Comparison of ENCODE assay signal across 21 cellular contexts in genomic region chr1:16007671-16008341, GRCh38. TPM values are rescaled to one million over a fixed set of nuclear protein-coding genes. Genes with fewer than 3 reads are reported as not detected.
DNase-seq lines count a peak whose midpoint lies in the region; ATAC-seq, FAIRE-seq and TF ChIP-seq lines count a peak whose summit lies in the region.
"Had no signal": no experiment of that assay in that cellular context is flagged by ENCODE, and none has a peak within 500 bp of the region (broad histone marks: within the 10 kb centered on the region; RNA-seq: fewer than 3 reads in every experiment).

No MANE protein-coding gene starts in this region.

- CTCF ChIA-PET in HepG2 (lab: Yijun Ruan, JAX; ENCODE audit: low intra/inter-chr PET ratio, low total read pairs): interaction anchor here (2.7 kb wide), 1 partner anchor 48 kb away, joined by 35 read pairs; no protein-coding TSS in a partner anchor

- H3K79me1 ChIP-seq in mesendoderm (ENCODE audit: low read length): no peaks in the 10 kb centered on the region

- H3K79me2 ChIP-seq in HepG2 (ENCODE audit: insufficient read depth, low read length): peaks cover 10% of the 10 kb centered on the region
- no peaks in the 10 kb centered on the region for H3K79me2 ChIP-seq in osteoblast (ENCODE audit: insufficient read depth, low read length)
- no peaks in the 10 kb centered on the region for H3K79me2 ChIP-seq in mesendoderm (ENCODE audit: control insufficient read depth, insufficient read depth, low read length)

- H3K4me2 ChIP-seq in HepG2 (ENCODE audit: low read depth, low read length) (no peak overlapping the region), osteoblast (ENCODE audit: insufficient read depth, low read length) (no peak overlapping the region), mesendoderm (ENCODE audit: low read length) (no peak overlapping the region)

- no peak for TF ChIP-seq RAD21 in HepG2 (CRISPR knock-in tag; IDR thresholded peaks at IDR 0.05)

- H3K27ac ChIP-seq in HepG2 (ENCODE audit: extremely low read length, insufficient read depth, low read length): no peak overlapping the region
- H3K27ac ChIP-seq in right lobe of liver: no peak overlapping the region
- peak overlapping the region; percentile 20 for H3K27ac ChIP-seq in RWPE2 (ENCODE audit: poor library complexity, severe bottlenecking)
- no peak overlapping the region for H3K27ac ChIP-seq in osteoblast (ENCODE audit: low read depth, low read length)
- no peak overlapping the region for H3K27ac ChIP-seq in mesendoderm (ENCODE audit: low read depth, low read length)
- H3K27ac ChIP-seq: HL-60 had no signal

- no peak for TF ChIP-seq CTCF in HepG2 (CRISPR knock-in tag; IDR thresholded peaks at IDR 0.05)
- no peak for TF ChIP-seq CTCF in right lobe of liver (IDR thresholded peaks at IDR 0.05)
- no peak for TF ChIP-seq CTCF in RWPE2 (IDR thresholded peaks at IDR 0.05; ENCODE audit: poor library complexity, severe bottlenecking)
- TF ChIP-seq CTCF in epithelial cell of esophagus (IDR thresholded peaks at IDR 0.05; ENCODE audit: insufficient read depth, low read depth, low read length, missing control alignments): no peak
- no peak for TF ChIP-seq CTCF in osteoblast (IDR thresholded peaks at IDR 0.05; ENCODE audit: extremely low read depth, low read depth, low read length)

- H3K36me3 ChIP-seq in HepG2 (replicated peaks in 1 of 2; ENCODE audit: control insufficient read depth in 1 of 2, insufficient read depth in 2 of 2, low read length in 2 of 2): peaks cover 0 to 18% of the 10 kb centered on the region in 2 experiments
- H3K36me3 ChIP-seq in right lobe of liver: no peaks in the 10 kb centered on the region
- no peaks in the 10 kb centered on the region for H3K36me3 ChIP-seq in RWPE2 (ENCODE audit: low read depth)
- no peaks in the 10 kb centered on the region for H3K36me3 ChIP-seq in osteoblast (ENCODE audit: insufficient read depth, low read length)
- H3K36me3 ChIP-seq in mesendoderm (ENCODE audit: control insufficient read depth, insufficient read depth, low read length): no peaks in the 10 kb centered on the region
- H3K36me3 ChIP-seq: HAP-1 had no signal

- no peak overlapping the region for H3K56ac ChIP-seq in mesendoderm (ENCODE audit: low read length)

- intact Hi-C loops in HepG2 (cut with micrococcal nuclease; ENCODE audit: unreplicated experiment) (loop anchor here (2.0 kb wide), 1 partner anchor 25 kb away; no protein-coding TSS in a partner anchor), right lobe of liver (cut with DNase I) (loop anchor here (5.0 to 10.0 kb wide), 2 partner anchors 47 to 49 kb away; no protein-coding TSS in a partner anchor)

- H3K4me1 ChIP-seq in HepG2 (ENCODE audit: insufficient read depth, low read length) (peaks cover 66% of the 10 kb centered on the region), right lobe of liver (peaks cover 0 to 6% (median 2%) of the 10 kb centered on the region in 4 donors), RWPE2 (ENCODE audit: insufficient read depth, poor library complexity, severe bottlenecking) (peaks cover 4% of the 10 kb centered on the region), osteoblast (ENCODE audit: insufficient read depth, low read length) (peaks cover 5% of the 10 kb centered on the region), mesendoderm (ENCODE audit: control insufficient read depth, low read depth, low read length) (peaks cover 3% of the 10 kb centered on the region)

- DNase-seq in HepG2 (ENCODE audit: low spot score) (no peak), right lobe of liver (no peak), RWPE2 (ENCODE audit: low spot score) (no peak), epithelial cell of esophagus (ENCODE audit: low read depth) (peak; percentile 26), osteoblast (ENCODE audit: insufficient read length, low spot score, missing footprints) (peak; percentile 19), mesendoderm (no peak)
- DNase-seq in activated naive CD4-positive, alpha-beta T cell treated with Interleukin-2 at 50 U/mL for 16 hours: no peak
- DNase-seq in stimulated activated CD4-positive, alpha-beta T cell treated with anti-CD3 and anti-CD28 coated beads, Interleukin-4, amount 100 ng/mL, for 4 hours: no peak
- DNase-seq: 8988T; CD8-positive, alpha-beta T cell; COR-L47; DMS153; DMS79 treated with DMSO at 0.1 percent for 48 hours had no signal

- TF ChIP-seq EP300 in HepG2 (IDR thresholded peaks at IDR 0.05; ENCODE audit: low read depth in 2 of 2, low read length in 2 of 2): no peak
- TF ChIP-seq EP300 in HepG2 (CRISPR knock-in tag; IDR thresholded peaks at IDR 0.05; ENCODE audit: borderline replicate concordance): no peak

- no peak overlapping the region for H2BK120ac ChIP-seq in mesendoderm (ENCODE audit: low read depth, low read length)

- H2BK15ac ChIP-seq in mesendoderm (replicated peaks; ENCODE audit: low read depth): no peak overlapping the region

- no peak overlapping the region for H3K4me3 ChIP-seq in HepG2 (replicated peaks in 1 of 3; ENCODE audit: insufficient read depth in 1 of 3, low read depth in 2 of 3, low read length in 3 of 3)
- no peak overlapping the region for H3K4me3 ChIP-seq in right lobe of liver
- H3K4me3 ChIP-seq in RWPE2 (ENCODE audit: severe bottlenecking): no peak overlapping the region
- no peak overlapping the region for H3K4me3 ChIP-seq in epithelial cell of esophagus (ENCODE audit: low read length)
- H3K4me3 ChIP-seq in osteoblast (ENCODE audit: insufficient read depth, low read length): no peak overlapping the region
- H3K4me3 ChIP-seq in mesendoderm (ENCODE audit: low read length): no peak overlapping the region
- H3K4me3 ChIP-seq: HAP-1 had no signal

- no TSS peak for BruUV-seq in HepG2 (replicated peaks; lab: Mats Ljungman, UMichigan)

- TF ChIP-seq POLR2A in HepG2 (IDR thresholded peaks at IDR 0.05; ENCODE audit: insufficient read depth in 1 of 2, low read depth in 2 of 2, low read length in 2 of 2): no peak
- TF ChIP-seq POLR2A in right lobe of liver (IDR thresholded peaks at IDR 0.05): no peak

- ATAC-seq in HepG2 (no peak), right lobe of liver (no peak), RWPE2 (ENCODE audit: low read depth) (no peak)
- ATAC-seq: CD8-positive, alpha-beta T cell had no signal

- FAIRE-seq in HepG2 (lab: Jason Lieb, UNC): no peak
- FAIRE-seq: D721Med, G401.6, H1 had no signal

- no peak overlapping the region for H3K23ac ChIP-seq in mesendoderm (ENCODE audit: low read length)

- 79% methylated on average over 6 of the region's 6 CpGs for WGBS in HepG2 (ENCODE audit: low lambda C conversion rate)
- 75% methylated on average over 4 of the region's 6 CpGs for WGBS in right lobe of liver (ENCODE audit: insufficient coverage, low coverage, low lambda C conversion rate, missing lambda C conversion rate)
- WGBS in mesendoderm (ENCODE audit: extremely low coverage, insufficient coverage, low lambda C conversion rate): no CpG with 5 or more reads among the region's 6 CpGs

- no peak overlapping the region for H2BK5ac ChIP-seq in mesendoderm (ENCODE audit: low read length)

- POLR2A ChIA-PET in HepG2 (lab: Yijun Ruan, JAX): no interaction called here

- no peak overlapping the region for H4K8ac ChIP-seq in mesendoderm (ENCODE audit: low read depth, low read length)

- H4K20me1 ChIP-seq in HepG2 (ENCODE audit: insufficient read depth, low read length) (peaks cover 20% of the 10 kb centered on the region; the same call in 1 of the 2 replicates), osteoblast (ENCODE audit: insufficient read depth, low read length) (no peaks in the 10 kb centered on the region)

- H2AK5ac ChIP-seq in mesendoderm (ENCODE audit: low read length): no peak overlapping the region

- no peak overlapping the region for H4K5ac ChIP-seq in mesendoderm (ENCODE audit: low read length)

- H2AFZ ChIP-seq in HepG2 (ENCODE audit: low read length) (no peak overlapping the region), osteoblast (ENCODE audit: low read length) (no peak overlapping the region)

- no peak overlapping the region for H3K4ac ChIP-seq in mesendoderm (ENCODE audit: low read depth, low read length)

- H3K9ac ChIP-seq in HepG2 (ENCODE audit: insufficient read depth, low read depth, low read length) (no peak overlapping the region), mesendoderm (ENCODE audit: low read length) (no peak overlapping the region)

- H3K18ac ChIP-seq in mesendoderm (ENCODE audit: low read length): no peak overlapping the region

- in situ Hi-C loops in HepG2 (cut with HindIII; ENCODE audit: extremely low pct_ligation_motif_present, low pct_unique_long_range_greater_than_20kb): no loop called here

- H3K9me3 ChIP-seq in HepG2 (ENCODE audit: low read length) (no peaks in the 10 kb centered on the region), right lobe of liver (no peaks in the 10 kb centered on the region), RWPE2 (ENCODE audit: severe bottlenecking) (no peaks in the 10 kb centered on the region), osteoblast (ENCODE audit: low read depth, low read length) (no peaks in the 10 kb centered on the region)
- H3K9me3 ChIP-seq: HAP-1 had no signal

- no peaks in the 10 kb centered on the region for H3K27me3 ChIP-seq in HepG2 (ENCODE audit: control insufficient read depth in 1 of 2, insufficient read depth in 2 of 2, low read length in 2 of 2)
- H3K27me3 ChIP-seq in right lobe of liver: no peaks in the 10 kb centered on the region
- H3K27me3 ChIP-seq in RWPE2 (ENCODE audit: insufficient read depth, poor library complexity, severe bottlenecking): no peaks in the 10 kb centered on the region
- no peaks in the 10 kb centered on the region for H3K27me3 ChIP-seq in osteoblast (ENCODE audit: insufficient read depth, low read length)
- H3K27me3 ChIP-seq in mesendoderm (ENCODE audit: insufficient read depth, low read length, poor library complexity): no peaks in the 10 kb centered on the region

RNA-seq across cellular contexts. Expression of gene SRARP, which starts 3.8 kb away (rescaled TPM):
- total RNA-seq in HepG2 (2016; rRNA removed; fragmentation: Illumina TruSeq; extraction: Trizol) (3.5 and 4.0 TPM in 2 replicates), right lobe of liver (not detected), osteoblast (not detected in 2 replicates)
- 1.8 and 2.0 TPM in 2 replicates for total RNA-seq in HepG2 (2016; cell fraction: cytosol; rRNA removed; fragmentation: Illumina TruSeq; extraction: Trizol; ENCODE audit: low read depth)
- total RNA-seq in HepG2 (2016; cell fraction: insoluble cytoplasmic fraction; rRNA removed; fragmentation: Illumina TruSeq; extraction: Trizol): 3.9 and 4.6 TPM in 2 replicates
- 2.3 and 2.5 TPM in 2 replicates for total RNA-seq in HepG2 (2016; cell fraction: membrane; rRNA removed; fragmentation: Illumina TruSeq; extraction: Trizol)
- 2.1 and 2.3 TPM in 2 replicates for total RNA-seq in HepG2 (2016; cell fraction: nucleus; rRNA removed; fragmentation: Illumina TruSeq; extraction: Trizol)
- polyA plus RNA-seq in HepG2 (2011; rRNA removed): 10.5 and 12.8 TPM in 2 replicates
- 6.1 and 9.4 TPM in 2 replicates for polyA plus RNA-seq in HepG2 (2011; cell fraction: cytosol; rRNA removed)
- 6.1 and 6.7 TPM in 2 replicates for polyA plus RNA-seq in HepG2 (2011; cell fraction: nucleus; rRNA removed)
- 5.5 and 6.6 TPM in 2 replicates for polyA plus RNA-seq in HepG2 (2012)
- polyA plus RNA-seq in HepG2 (2016; cell fraction: cytosol; fragmentation: Illumina TruSeq; extraction: Trizol; ENCODE audit: low read depth): 1.3 and 1.6 TPM in 2 replicates
- 4.9 and 5.4 TPM in 2 replicates for polyA plus RNA-seq in HepG2 (2016; cell fraction: insoluble cytoplasmic fraction; fragmentation: Illumina TruSeq; extraction: Trizol; ENCODE audit: low read depth)
- polyA plus RNA-seq in HepG2 (2016; cell fraction: membrane; fragmentation: Illumina TruSeq; extraction: Trizol; ENCODE audit: low read depth): 1.8 TPM in 2 replicates
- 2.9 and 3.2 TPM in 2 replicates for polyA plus RNA-seq in HepG2 (2016; cell fraction: nucleus; fragmentation: Illumina TruSeq; extraction: Trizol; ENCODE audit: insufficient read depth, low read depth)
- polyA minus RNA-seq in HepG2 (2011; rRNA and poly(A)+ RNA removed; ENCODE audit: low replicate concordance): 14.4 TPM in 1 of 2 replicates, not detected in the other
- polyA minus RNA-seq in HepG2 (2011; cell fraction: cytosol; rRNA and poly(A)+ RNA removed): 4.5 and 6.6 TPM in 2 replicates
- 11.3 and 12.3 TPM in 2 replicates for polyA minus RNA-seq in HepG2 (2011; cell fraction: nucleus; rRNA and poly(A)+ RNA removed)
- polyA plus RNA-seq in mesendoderm (2013, experiment 1 of 2): 0.03 TPM
- polyA plus RNA-seq in mesendoderm (2013, experiment 2 of 2): 0.04 TPM
- total RNA-seq: CD8-positive, alpha-beta T cell; H1; HFFc6; IMR-90 had no signal
- polyA plus RNA-seq: CD14-positive monocyte, H1, IMR-90 had no signal

RNA-seq across cellular contexts. Expression of gene HSPB7, which starts 10.0 kb away (rescaled TPM):
- total RNA-seq in HepG2 (2016; rRNA removed; fragmentation: Illumina TruSeq; extraction: Trizol) (not detected in 2 replicates), right lobe of liver (1 to 10 TPM in 4 of 6 experiments, under 1 TPM in 2; 0.54 to 2.0 (median 1.2) TPM), osteoblast (4.1 and 6.9 TPM in 2 replicates)
- not detected in 2 replicates for total RNA-seq in HepG2 (2016; cell fraction: cytosol; rRNA removed; fragmentation: Illumina TruSeq; extraction: Trizol; ENCODE audit: low read depth)
- not detected in 2 replicates for total RNA-seq in HepG2 (2016; cell fraction: insoluble cytoplasmic fraction; rRNA removed; fragmentation: Illumina TruSeq; extraction: Trizol)
- total RNA-seq in HepG2 (2016; cell fraction: membrane; rRNA removed; fragmentation: Illumina TruSeq; extraction: Trizol): not detected in 2 replicates
- total RNA-seq in HepG2 (2016; cell fraction: nucleus; rRNA removed; fragmentation: Illumina TruSeq; extraction: Trizol): not detected in 2 replicates
- 0.10 and 0.20 TPM in 2 replicates for polyA plus RNA-seq in HepG2 (2011; rRNA removed)
- 0.05 and 0.16 TPM in 2 replicates for polyA plus RNA-seq in HepG2 (2011; cell fraction: cytosol; rRNA removed)
- 0.31 and 0.32 TPM in 2 replicates for polyA plus RNA-seq in HepG2 (2011; cell fraction: nucleus; rRNA removed)
- polyA plus RNA-seq in HepG2 (2012): 0.20 TPM in 2 replicates
- polyA plus RNA-seq in HepG2 (2016; cell fraction: cytosol; fragmentation: Illumina TruSeq; extraction: Trizol; ENCODE audit: low read depth): not detected in 2 replicates
- not detected in 2 replicates for polyA plus RNA-seq in HepG2 (2016; cell fraction: insoluble cytoplasmic fraction; fragmentation: Illumina TruSeq; extraction: Trizol; ENCODE audit: low read depth)
- polyA plus RNA-seq in HepG2 (2016; cell fraction: membrane; fragmentation: Illumina TruSeq; extraction: Trizol; ENCODE audit: low read depth): not detected in 2 replicates
- polyA plus RNA-seq in HepG2 (2016; cell fraction: nucleus; fragmentation: Illumina TruSeq; extraction: Trizol; ENCODE audit: insufficient read depth, low read depth): not detected in 2 replicates
- 0.47 TPM in 1 of 2 replicates, not detected in the other for polyA minus RNA-seq in HepG2 (2011; rRNA and poly(A)+ RNA removed; ENCODE audit: low replicate concordance)
- not detected in 2 replicates for polyA minus RNA-seq in HepG2 (2011; cell fraction: cytosol; rRNA and poly(A)+ RNA removed)
- 0.50 TPM in 1 of 2 replicates, not detected in the other for polyA minus RNA-seq in HepG2 (2011; cell fraction: nucleus; rRNA and poly(A)+ RNA removed)
- polyA plus RNA-seq in mesendoderm (2013, experiment 1 of 2): 0.03 TPM
- 0.07 TPM for polyA plus RNA-seq in mesendoderm (2013, experiment 2 of 2)
- total RNA-seq: CD8-positive, alpha-beta T cell; H1 had no signal
- polyA plus RNA-seq: CD14-positive monocyte, H1 had no signal

RNA-seq across cellular contexts. Expression of gene CLCNKA, which starts 14.0 kb away (rescaled TPM):
- total RNA-seq in HepG2 (2016; rRNA removed; fragmentation: Illumina TruSeq; extraction: Trizol) (not detected in 2 replicates), right lobe of liver (under 1 TPM in 2 of 6 experiments, not detected in 4; 0.43 to 0.47 TPM), osteoblast (not detected in 2 replicates)
- total RNA-seq in HepG2 (2016; cell fraction: cytosol; rRNA removed; fragmentation: Illumina TruSeq; extraction: Trizol; ENCODE audit: low read depth): not detected in 2 replicates
- not detected in 2 replicates for total RNA-seq in HepG2 (2016; cell fraction: insoluble cytoplasmic fraction; rRNA removed; fragmentation: Illumina TruSeq; extraction: Trizol)
- total RNA-seq in HepG2 (2016; cell fraction: membrane; rRNA removed; fragmentation: Illumina TruSeq; extraction: Trizol): not detected in 2 replicates
- total RNA-seq in HepG2 (2016; cell fraction: nucleus; rRNA removed; fragmentation: Illumina TruSeq; extraction: Trizol): not detected in 2 replicates
- 0.03 and 0.07 TPM in 2 replicates for polyA plus RNA-seq in HepG2 (2011; rRNA removed)
- polyA plus RNA-seq in HepG2 (2011; cell fraction: cytosol; rRNA removed): not detected in 2 replicates
- 0.47 and 1.8 TPM in 2 replicates for polyA plus RNA-seq in HepG2 (2011; cell fraction: nucleus; rRNA removed)
- 0.25 TPM in 1 of 2 replicates, not detected in the other for polyA plus RNA-seq in HepG2 (2012)
- polyA plus RNA-seq in HepG2 (2016; cell fraction: cytosol; fragmentation: Illumina TruSeq; extraction: Trizol; ENCODE audit: low read depth): not detected in 2 replicates
- not detected in 2 replicates for polyA plus RNA-seq in HepG2 (2016; cell fraction: insoluble cytoplasmic fraction; fragmentation: Illumina TruSeq; extraction: Trizol; ENCODE audit: low read depth)
- polyA plus RNA-seq in HepG2 (2016; cell fraction: membrane; fragmentation: Illumina TruSeq; extraction: Trizol; ENCODE audit: low read depth): not detected in 2 replicates
- not detected in 2 replicates for polyA plus RNA-seq in HepG2 (2016; cell fraction: nucleus; fragmentation: Illumina TruSeq; extraction: Trizol; ENCODE audit: insufficient read depth, low read depth)
- polyA minus RNA-seq in HepG2 (2011; rRNA and poly(A)+ RNA removed; ENCODE audit: low replicate concordance): 0.88 TPM in 1 of 2 replicates, not detected in the other
- polyA minus RNA-seq in HepG2 (2011; cell fraction: cytosol; rRNA and poly(A)+ RNA removed): not detected in 2 replicates
- polyA minus RNA-seq in HepG2 (2011; cell fraction: nucleus; rRNA and poly(A)+ RNA removed): 0.75 and 2.3 TPM in 2 replicates
- 0.29 TPM for polyA plus RNA-seq in mesendoderm (2013, experiment 1 of 2)
- polyA plus RNA-seq in mesendoderm (2013, experiment 2 of 2): 0.28 TPM
- total RNA-seq: CD8-positive, alpha-beta T cell; HFFc6; IMR-90 had no signal
- polyA plus RNA-seq: CD14-positive monocyte had no signal

RNA-seq across cellular contexts. Expression of gene ZBTB17, which starts 31.9 kb away (rescaled TPM):
- total RNA-seq in HepG2 (2016; rRNA removed; fragmentation: Illumina TruSeq; extraction: Trizol): 10.1 and 16.7 TPM in 2 replicates
- total RNA-seq in HepG2 (2016; cell fraction: cytosol; rRNA removed; fragmentation: Illumina TruSeq; extraction: Trizol; ENCODE audit: low read depth): 7.6 and 9.2 TPM in 2 replicates
- 11.2 and 19.1 TPM in 2 replicates for total RNA-seq in HepG2 (2016; cell fraction: insoluble cytoplasmic fraction; rRNA removed; fragmentation: Illumina TruSeq; extraction: Trizol)
- 9.9 and 11.1 TPM in 2 replicates for total RNA-seq in HepG2 (2016; cell fraction: membrane; rRNA removed; fragmentation: Illumina TruSeq; extraction: Trizol)
- 17.0 and 18.5 TPM in 2 replicates for total RNA-seq in HepG2 (2016; cell fraction: nucleus; rRNA removed; fragmentation: Illumina TruSeq; extraction: Trizol)
- polyA plus RNA-seq in HepG2 (2011; rRNA removed): 17.0 and 21.0 TPM in 2 replicates
- polyA plus RNA-seq in HepG2 (2011; cell fraction: cytosol; rRNA removed): 10.1 and 18.8 TPM in 2 replicates
- 96.3 and 129 TPM in 2 replicates for polyA plus RNA-seq in HepG2 (2011; cell fraction: nucleus; rRNA removed)
- polyA plus RNA-seq in HepG2 (2012): 7.7 and 12.7 TPM in 2 replicates
- 3.5 and 3.6 TPM in 2 replicates for polyA plus RNA-seq in HepG2 (2016; cell fraction: cytosol; fragmentation: Illumina TruSeq; extraction: Trizol; ENCODE audit: low read depth)
- 11.1 and 12.0 TPM in 2 replicates for polyA plus RNA-seq in HepG2 (2016; cell fraction: insoluble cytoplasmic fraction; fragmentation: Illumina TruSeq; extraction: Trizol; ENCODE audit: low read depth)
- polyA plus RNA-seq in HepG2 (2016; cell fraction: membrane; fragmentation: Illumina TruSeq; extraction: Trizol; ENCODE audit: low read depth): 6.7 and 7.4 TPM in 2 replicates
- 36.9 and 37.2 TPM in 2 replicates for polyA plus RNA-seq in HepG2 (2016; cell fraction: nucleus; fragmentation: Illumina TruSeq; extraction: Trizol; ENCODE audit: insufficient read depth, low read depth)
- 46.0 and 46.5 TPM in 2 replicates for polyA minus RNA-seq in HepG2 (2011; rRNA and poly(A)+ RNA removed; ENCODE audit: low replicate concordance)
- polyA minus RNA-seq in HepG2 (2011; cell fraction: cytosol; rRNA and poly(A)+ RNA removed): 6.1 and 9.8 TPM in 2 replicates
- polyA minus RNA-seq in HepG2 (2011; cell fraction: nucleus; rRNA and poly(A)+ RNA removed): 14.4 and 22.9 TPM in 2 replicates
- 10 to 100 TPM in 4 of 6 experiments, 1 to 10 TPM in 2; 9.2 to 13.3 (median 11.0) TPM for total RNA-seq in right lobe of liver
- total RNA-seq in osteoblast: 25.0 and 29.7 TPM in 2 replicates
- polyA plus RNA-seq in mesendoderm (2013, experiment 1 of 2): 16.0 TPM
- 15.4 TPM for polyA plus RNA-seq in mesendoderm (2013, experiment 2 of 2)

RNA-seq across cellular contexts. Expression of gene CLCNKB, which starts 35.8 kb away (rescaled TPM):
- not detected in 2 replicates for total RNA-seq in HepG2 (2016; rRNA removed; fragmentation: Illumina TruSeq; extraction: Trizol)
- total RNA-seq in HepG2 (2016; cell fraction: cytosol; rRNA removed; fragmentation: Illumina TruSeq; extraction: Trizol; ENCODE audit: low read depth): not detected in 2 replicates
- total RNA-seq in HepG2 (2016; cell fraction: insoluble cytoplasmic fraction; rRNA removed; fragmentation: Illumina TruSeq; extraction: Trizol): not detected in 2 replicates
- total RNA-seq in HepG2 (2016; cell fraction: membrane; rRNA removed; fragmentation: Illumina TruSeq; extraction: Trizol): not detected in 2 replicates
- total RNA-seq in HepG2 (2016; cell fraction: nucleus; rRNA removed; fragmentation: Illumina TruSeq; extraction: Trizol): not detected in 2 replicates
- polyA plus RNA-seq in HepG2 (2011; rRNA removed): 0.04 TPM in 1 of 2 replicates, not detected in the other
- polyA plus RNA-seq in HepG2 (2011; cell fraction: cytosol; rRNA removed): not detected in 2 replicates
- 0.09 and 0.13 TPM in 2 replicates for polyA plus RNA-seq in HepG2 (2011; cell fraction: nucleus; rRNA removed)
- 0.08 TPM in 1 of 2 replicates, not detected in the other for polyA plus RNA-seq in HepG2 (2012)
- polyA plus RNA-seq in HepG2 (2016; cell fraction: cytosol; fragmentation: Illumina TruSeq; extraction: Trizol; ENCODE audit: low read depth): not detected in 2 replicates
- polyA plus RNA-seq in HepG2 (2016; cell fraction: insoluble cytoplasmic fraction; fragmentation: Illumina TruSeq; extraction: Trizol; ENCODE audit: low read depth): not detected in 2 replicates
- polyA plus RNA-seq in HepG2 (2016; cell fraction: membrane; fragmentation: Illumina TruSeq; extraction: Trizol; ENCODE audit: low read depth): not detected in 2 replicates
- polyA plus RNA-seq in HepG2 (2016; cell fraction: nucleus; fragmentation: Illumina TruSeq; extraction: Trizol; ENCODE audit: insufficient read depth, low read depth): not detected in 2 replicates
- not detected in 2 replicates for polyA minus RNA-seq in HepG2 (2011; rRNA and poly(A)+ RNA removed; ENCODE audit: low replicate concordance)
- polyA minus RNA-seq in HepG2 (2011; cell fraction: cytosol; rRNA and poly(A)+ RNA removed): not detected in 2 replicates
- polyA minus RNA-seq in HepG2 (2011; cell fraction: nucleus; rRNA and poly(A)+ RNA removed): not detected in 2 replicates
- not detected for total RNA-seq in right lobe of liver
- total RNA-seq in osteoblast: 0.29 and 0.36 TPM in 2 replicates
- 0.86 TPM for polyA plus RNA-seq in mesendoderm (2013, experiment 1 of 2)
- 0.74 TPM for polyA plus RNA-seq in mesendoderm (2013, experiment 2 of 2)
- total RNA-seq: CD8-positive, alpha-beta T cell; IMR-90 had no signal
- polyA plus RNA-seq: CD14-positive monocyte had no signal

Comparison
In these comparisons a context has a peak if more than half of its experiments do, and no peak if none do; other contexts are left out.
1. DNase-seq: peak in epithelial cell of esophagus (single experiment) and osteoblast (single experiment); none in HepG2 (single experiment), right lobe of liver (0 of 3), RWPE2 (single experiment), mesendoderm (single experiment), activated naive CD4-positive, alpha-beta T cell treated with Interleukin-2 at 50 U/mL for 16 hours (single experiment) and stimulated activated CD4-positive, alpha-beta T cell treated with anti-CD3 and anti-CD28 coated beads, Interleukin-4, amount 100 ng/mL, for 4 hours (0 of 2).